Comparison of ENCODE assay signal across 1 cellular context in the genomic region with DNA sequence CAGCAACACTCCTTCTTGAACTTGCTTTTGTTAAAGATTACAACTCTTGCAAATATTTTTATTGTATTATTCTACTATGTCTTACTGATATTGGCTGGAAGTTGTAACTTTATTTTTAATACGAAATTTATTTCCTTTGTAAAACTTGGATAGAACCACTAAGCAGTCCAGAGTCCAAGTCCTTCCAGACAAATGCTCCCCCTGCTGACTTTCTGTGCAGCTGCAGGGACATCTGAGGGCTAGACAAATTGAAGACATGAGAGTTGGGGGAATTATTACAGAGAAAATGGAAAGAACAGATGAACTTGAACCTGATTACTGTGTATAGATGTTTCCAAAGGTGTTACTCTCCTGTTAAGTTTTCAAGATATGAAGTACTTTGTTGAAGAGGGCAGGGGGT.
TF ChIP-seq lines count a peak whose summit lies in the region.

No MANE protein-coding gene starts in this region.

TF ChIP-seq in GM23338, 12 proteins besides CTCF, POLR2A, EP300 and RAD21 (continued from another document):
- TF ChIP-seq, protein P1, sequence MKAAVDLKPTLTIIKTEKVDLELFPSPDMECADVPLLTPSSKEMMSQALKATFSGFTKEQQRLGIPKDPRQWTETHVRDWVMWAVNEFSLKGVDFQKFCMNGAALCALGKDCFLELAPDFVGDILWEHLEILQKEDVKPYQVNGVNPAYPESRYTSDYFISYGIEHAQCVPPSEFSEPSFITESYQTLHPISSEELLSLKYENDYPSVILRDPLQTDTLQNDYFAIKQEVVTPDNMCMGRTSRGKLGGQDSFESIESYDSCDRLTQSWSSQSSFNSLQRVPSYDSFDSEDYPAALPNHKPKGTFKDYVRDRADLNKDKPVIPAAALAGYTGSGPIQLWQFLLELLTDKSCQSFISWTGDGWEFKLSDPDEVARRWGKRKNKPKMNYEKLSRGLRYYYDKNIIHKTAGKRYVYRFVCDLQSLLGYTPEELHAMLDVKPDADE (IDR thresholded peaks at IDR 0.05), result no peak
- TF ChIP-seq EZH2 (IDR thresholded peaks at IDR 0.05; ENCODE audit: low read depth, unreplicated experiment) (no peak), STAT1 (IDR thresholded peaks at IDR 0.05; ENCODE audit: unreplicated experiment) (no peak), EZH2phosphoT487 (IDR thresholded peaks at IDR 0.05; ENCODE audit: unreplicated experiment) (no peak), ZNF462 (CRISPR knock-in tag; IDR thresholded peaks at IDR 0.05) (no peak), ZNF114 (CRISPR knock-in tag; IDR thresholded peaks at IDR 0.05) (no peak), NANOG (IDR thresholded peaks at IDR 0.05; ENCODE audit: borderline replicate concordance) (no peak)
